In the genomic region with DNA sequence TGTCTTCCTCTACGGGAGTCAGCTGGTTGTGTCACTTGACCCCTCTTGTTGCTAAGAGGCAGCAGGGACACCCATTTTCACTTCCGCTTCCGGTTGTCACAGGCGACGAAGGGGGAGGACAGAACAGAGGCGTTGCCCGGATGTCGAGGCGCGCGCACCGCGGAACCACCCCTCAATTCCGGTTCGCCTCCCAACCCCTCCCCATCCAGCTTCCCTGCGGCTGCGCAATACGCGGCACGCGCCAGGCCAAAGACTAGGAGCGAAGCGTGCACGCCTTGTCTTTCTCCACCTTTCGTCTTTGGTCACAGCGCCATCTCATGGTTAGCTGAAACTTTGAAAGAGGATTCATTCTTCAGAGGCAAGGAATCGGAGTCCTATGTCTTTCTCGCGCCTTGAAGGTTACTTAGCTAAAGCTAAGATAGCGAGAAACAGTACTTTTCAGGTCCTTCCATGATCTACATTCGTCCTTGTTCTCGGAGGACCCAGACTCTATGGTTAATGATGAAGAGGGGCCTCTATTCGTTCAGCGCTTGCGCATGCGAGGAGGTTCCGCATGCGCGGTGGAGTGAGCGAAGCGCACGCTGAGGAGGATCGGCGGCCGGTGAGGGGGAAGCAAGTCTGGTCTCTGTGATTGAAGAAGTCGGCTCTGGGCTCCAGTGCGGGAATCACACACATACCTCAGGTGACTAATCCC, we compare ENCODE assay signal across 8 cellular contexts. TPM values are rescaled to one million over a fixed set of nuclear protein-coding genes. Genes with fewer than 3 reads are reported as not detected.
DNase-seq lines count a peak whose midpoint lies in the region; ATAC-seq and TF ChIP-seq lines count a peak whose summit lies in the region.

TSS of gene ATP6V1D (minus strand) at position 30 of the 694 bp plus-strand sequence. CDS start 106 bp downstream, outside the sequence.
TSS of gene EIF2S1 (plus strand) at position 554 of the 694 bp plus-strand sequence. CDS start 4,440 bp downstream, outside the sequence.

- H3K27me3 ChIP-seq in BJ (ENCODE audit: control insufficient read depth, insufficient read depth, low read length) (no peaks in the 10 kb centered on the region), colonic mucosa (no peaks in the 10 kb centered on the region), layer of hippocampus (ENCODE audit: control insufficient read depth, insufficient read depth, low read length) (no peaks in the 10 kb centered on the region)

- peak; percentile 95 for TF ChIP-seq CTCF in BJ (IDR thresholded peaks at IDR 0.05; ENCODE audit: insufficient read depth, low read depth, low read length)
- TF ChIP-seq CTCF in colonic mucosa (IDR thresholded peaks at IDR 0.05): peak; percentile 87

- H3K36me3 ChIP-seq in BJ (ENCODE audit: control insufficient read depth, insufficient read depth, low read length) (no peaks in the 10 kb centered on the region; the same call in 1 of the 2 replicates), colonic mucosa (no peaks in the 10 kb centered on the region)

- POLR2A ChIA-PET in BJ (lab: Charles Lee): interaction anchor here (0.6 to 0.8 kb wide), 2 partner anchors 51 to 164 kb away, joined by 3 read pairs; no protein-coding TSS in a partner anchor

- H3K9me3 ChIP-seq in colonic mucosa: no peaks in the 10 kb centered on the region

- peaks cover 14% of the 10 kb centered on the region for H3K4me1 ChIP-seq in colonic mucosa

- CTCF ChIA-PET in BJ (lab: Yijun Ruan, JAX): interaction anchor here (0.5 to 2.0 kb wide), 25 partner anchors 9 to 1623 kb away, joined by 3 to 14 read pairs (median 3); no protein-coding TSS in a partner anchor

- DNase-seq in BJ (ENCODE audit: low read depth) (peak; percentile 97), GM19238 (ENCODE audit: insufficient read length, low spot score) (peak; percentile 86), NCI-H524 treated with DMSO at 0.1 percent for 48 hours (lab: John Stamatoyannopoulos, UW) (peak; percentile 99), colonic mucosa (peak; percentile 99)
- DNase-seq in activated CD4-positive, alpha-beta T cell treated with anti-CD3 and anti-CD28 coated beads for 48 hours: peak; percentile 99
- peak; percentile 99 for DNase-seq in stimulated activated CD4-positive, alpha-beta T cell treated with anti-CD3 and anti-CD28 coated beads, Interleukin-1b, Interleukin-23, amount 100 ng/mL, for 48 hours

- ATAC-seq in HG03457 (IDR thresholded peaks at IDR 0.05; ENCODE audit: unreplicated experiment): peak; percentile 75

- peak within 1 kb of the TSS; percentile 86 to 96 for H3K9ac ChIP-seq in colonic mucosa (ENCODE audit: low read depth in 2 of 2, low read length in 2 of 2)

- peak within 1 kb of the TSS; percentile 85 for H3K4me3 ChIP-seq in BJ (ENCODE audit: low read depth, low read length)
- peak within 1 kb of the TSS; percentile 87 for H3K4me3 ChIP-seq in colonic mucosa

- intact Hi-C loops in colonic mucosa (cut with DNase I): no loop called here

- H3K27ac ChIP-seq in colonic mucosa: peak within 1 kb of the TSS; percentile 86
- peak within 1 kb of the TSS; percentile 99 for H3K27ac ChIP-seq in layer of hippocampus (ENCODE audit: low read depth, low read length)

RNA-seq across cellular contexts. Expression of gene ATP6V1D, which starts in this region (rescaled TPM):
- 62.1 and 100 TPM in 2 replicates for polyA plus RNA-seq in BJ (2011; rRNA removed)
- polyA minus RNA-seq in BJ (2011; rRNA and poly(A)+ RNA removed): 29.2 and 32.2 TPM in 2 replicates
- 100 to 1,000 TPM in 1 of 2 donors, 10 to 100 TPM in 1; 75.8 to 106 TPM for total RNA-seq in colonic mucosa

RNA-seq across cellular contexts. Expression of gene EIF2S1, which starts in this region (rescaled TPM):
- 34.4 and 116 TPM in 2 replicates for polyA plus RNA-seq in BJ (2011; rRNA removed)
- polyA minus RNA-seq in BJ (2011; rRNA and poly(A)+ RNA removed): 33.1 and 37.3 TPM in 2 replicates
- 100 to 1,000 TPM in 1 of 2 donors, 10 to 100 TPM in 1; 73.7 to 130 TPM for total RNA-seq in colonic mucosa

Comparison
In these comparisons a context has a peak if more than half of its experiments do, and no peak if none do; other contexts are left out.
1. Peak in every context shown above with its lines: DNase-seq, ATAC-seq, H3K4me3 ChIP-seq and H3K27ac ChIP-seq.